1 cellular context compared by ENCODE assay signal in genomic region chr18:70577023-70577420, GRCh38.
TF ChIP-seq lines count a peak whose summit lies in the region.

No MANE protein-coding gene starts in this region.

TF ChIP-seq in SK-N-SH, 30 proteins besides CTCF, POLR2A, EP300 and RAD21 (continued from another document):
- no peak for TF ChIP-seq PBX3 (IDR thresholded peaks at IDR 0.05)
- no peak for TF ChIP-seq RCOR1 (IDR thresholded peaks at IDR 0.05; ENCODE audit: low read length)
- TF ChIP-seq RFX5 (IDR thresholded peaks at IDR 0.05; ENCODE audit: low read length) = no peak
- TF ChIP-seq TCF12 (IDR thresholded peaks at IDR 0.05) = no peak
- no peak for TF ChIP-seq FOXJ3 (CRISPR knock-in tag; IDR thresholded peaks at IDR 0.05)
TF ChIP-seq in SK-N-SH: peak in this region for 0.
